In the genomic region with DNA sequence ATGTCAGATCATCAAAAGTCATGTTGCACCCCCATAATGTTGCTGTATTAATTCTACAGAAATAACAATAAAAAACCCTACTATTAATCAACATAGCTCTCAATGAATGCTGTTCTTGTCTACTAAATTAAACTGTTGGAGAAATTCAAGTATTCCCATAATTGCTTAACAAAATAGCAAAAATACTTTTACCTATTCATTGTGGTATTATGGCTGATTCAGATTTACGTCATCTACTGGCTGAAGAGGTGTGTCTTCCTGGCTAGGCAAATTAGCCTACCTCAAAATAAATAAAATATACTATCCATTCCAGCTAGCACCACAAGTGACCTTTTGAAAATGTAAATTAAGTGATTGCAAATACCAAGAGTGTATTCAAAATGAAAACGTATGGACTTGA, we compare ENCODE assay signal across 33 cellular contexts.
"Had no signal": no experiment of that assay in that cellular context is flagged by ENCODE, and none has a peak within 500 bp of the region (broad histone marks: within the 10 kb centered on the region; RNA-seq: fewer than 3 reads in every experiment).

No MANE protein-coding gene starts in this region.

- H3K9me3 Mint-ChIP-seq: activated CD4-positive, alpha-beta memory T cell treated with anti-CD3 and anti-CD28 coated beads for 36 hours; activated CD4-positive, alpha-beta T cell treated with anti-CD3 and anti-CD28 coated beads, Interleukin-2, amount 10 ng/mL, durations not matched to agents 24 days and 14 days; memory B cell; neural crest cell; stimulated activated memory B cell treated with anti-CD40 and anti-IgM and Interleukin-4, amounts not matched to agents 10 μg/mL and 1 μg/mL and 100 μg/mL, for 72 hours; stimulated activated naive CD8-positive, alpha-beta T cell treated with anti-CD3 and anti-CD28 coated beads, Interleukin-15, amount 100 ng/mL, for 72 hours; T-helper 1 cell treated with Interleukin-12 subunit alpha and Interleukin-12 subunit beta and Interleukin-4 antibody, amounts not matched to agents 30 μg/mL and 1 μg/mL, for 36 hours; type B pancreatic cell had no signal

- H3K4me3 ChIP-seq: pancreas, psoas muscle, right atrium auricular region, smooth muscle cell, vagina had no signal

- H3K4me1 Mint-ChIP-seq: activated CD4-positive, alpha-beta T cell treated with anti-CD3 and anti-CD28 coated beads, Interleukin-2, amount 10 ng/mL, durations not matched to agents 24 days and 14 days; memory B cell; naive thymus-derived CD4-positive, alpha-beta T cell; stimulated activated memory B cell treated with anti-CD40 and anti-IgM and Interleukin-4, amounts not matched to agents 10 μg/mL and 1 μg/mL and 100 μg/mL, for 72 hours; stimulated activated naive CD8-positive, alpha-beta T cell treated with anti-CD3 and anti-CD28 coated beads, Interleukin-15, amount 100 ng/mL, for 72 hours had no signal

- H3K27ac Mint-ChIP-seq: activated CD4-positive, alpha-beta memory T cell treated with anti-CD3 and anti-CD28 coated beads for 36 hours; activated CD4-positive, alpha-beta T cell treated with anti-CD3 and anti-CD28 coated beads, Interleukin-2, amount 10 ng/mL, durations not matched to agents 24 days and 14 days; memory B cell; naive thymus-derived CD4-positive, alpha-beta T cell; stimulated activated memory B cell treated with anti-CD40 and anti-IgM and Interleukin-4, amounts not matched to agents 10 μg/mL and 1 μg/mL and 100 μg/mL, for 72 hours; stimulated activated naive CD8-positive, alpha-beta T cell treated with anti-CD3 and anti-CD28 coated beads, Interleukin-15, amount 100 ng/mL, for 72 hours; T-helper 1 cell treated with Interleukin-12 subunit alpha and Interleukin-12 subunit beta and Interleukin-4 antibody, amounts not matched to agents 30 μg/mL and 1 μg/mL, for 36 hours; type B pancreatic cell had no signal

- H3K4me2 ChIP-seq: smooth muscle cell had no signal

- DNase-seq: activated CD4-positive, alpha-beta memory T cell treated with anti-CD3 and anti-CD28 coated beads for 36 hours; activated CD4-positive, alpha-beta T cell treated with anti-CD3 and anti-CD28 coated beads, Interleukin-2, amount 10 ng/mL, durations not matched to agents 24 days and 14 days; activated CD4-positive, CD25-positive, alpha-beta regulatory T cell treated with anti-CD3 and anti-CD28 coated beads, Interleukin-2, amount 50 U/mL, for 72 hours; activated CD8-positive, alpha-beta memory T cell treated with anti-CD3 and anti-CD28 coated beads, Interleukin-2, amount 50 U/mL, for 4 hours; activated gamma-delta T cell; activated naive CD4-positive, alpha-beta T cell treated with anti-CD3 and anti-CD28 coated beads, Interleukin-2, amount 50 U/mL, for 16 hours; activated T-cell treated with anti-CD3 and anti-CD28 coated beads, Interleukin-2, amount 50 U/mL, for 1 hour; amygdala; dermis blood vessel endothelial cell; effector CD4-positive, alpha-beta T cell; head of caudate nucleus; hippocampal formation; kidney; left colon; midbrain; naive thymus-derived CD4-positive, alpha-beta T cell; nucleus accumbens; psoas muscle; stimulated activated CD4-positive, alpha-beta T cell treated with anti-CD3 and anti-CD28 coated beads, Interleukin-1b, Interleukin-23, amount 100 ng/mL, for 48 hours; stimulated activated CD4-positive, alpha-beta T cell treated with anti-CD3 and anti-CD28 coated beads, Interleukin-4, amount 100 ng/mL, for 4 hours; stimulated activated CD8-positive, alpha-beta memory T cell treated with anti-CD3 and anti-CD28 coated beads, Interleukin-4, amount 100 ng/mL, for 48 hours; stimulated activated naive CD8-positive, alpha-beta T cell treated with anti-CD3 and anti-CD28 coated beads, Interleukin-15, amount 100 ng/mL, for 72 hours; substantia nigra; T-helper 9 cell had no signal

- H3K27me3 ChIP-seq: pancreas, right atrium auricular region, vagina had no signal

- H3K9me3 ChIP-seq: pancreas, psoas muscle, right atrium auricular region, vagina had no signal

- H3K4me3 Mint-ChIP-seq: activated CD4-positive, alpha-beta memory T cell treated with anti-CD3 and anti-CD28 coated beads for 36 hours; activated CD4-positive, alpha-beta T cell treated with anti-CD3 and anti-CD28 coated beads, Interleukin-2, amount 10 ng/mL, durations not matched to agents 24 days and 14 days; memory B cell; naive thymus-derived CD4-positive, alpha-beta T cell; neural crest cell; stimulated activated memory B cell treated with anti-CD40 and anti-IgM and Interleukin-4, amounts not matched to agents 10 μg/mL and 1 μg/mL and 100 μg/mL, for 72 hours; stimulated activated naive CD8-positive, alpha-beta T cell treated with anti-CD3 and anti-CD28 coated beads, Interleukin-15, amount 100 ng/mL, for 72 hours; T-helper 1 cell treated with Interleukin-12 subunit alpha and Interleukin-12 subunit beta and Interleukin-4 antibody, amounts not matched to agents 30 μg/mL and 1 μg/mL, for 36 hours; type B pancreatic cell had no signal

- H3K4me1 ChIP-seq: psoas muscle, right atrium auricular region, vagina had no signal

- ATAC-seq: naive thymus-derived CD4-positive, alpha-beta T cell; psoas muscle; stimulated activated memory B cell treated with anti-CD40 and anti-IgM and Interleukin-4, amounts not matched to agents 10 μg/mL and 1 μg/mL and 100 μg/mL, for 72 hours; stimulated activated naive CD8-positive, alpha-beta T cell treated with anti-CD3 and anti-CD28 coated beads, Interleukin-15, amount 100 ng/mL, for 72 hours had no signal

- H3K27me3 Mint-ChIP-seq: activated CD4-positive, alpha-beta memory T cell treated with anti-CD3 and anti-CD28 coated beads for 36 hours; activated CD4-positive, alpha-beta T cell treated with anti-CD3 and anti-CD28 coated beads, Interleukin-2, amount 10 ng/mL, durations not matched to agents 24 days and 14 days; stimulated activated memory B cell treated with anti-CD40 and anti-IgM and Interleukin-4, amounts not matched to agents 10 μg/mL and 1 μg/mL and 100 μg/mL, for 72 hours; stimulated activated naive CD8-positive, alpha-beta T cell treated with anti-CD3 and anti-CD28 coated beads, Interleukin-15, amount 100 ng/mL, for 72 hours; type B pancreatic cell had no signal

- H3K36me3 Mint-ChIP-seq: activated CD4-positive, alpha-beta memory T cell treated with anti-CD3 and anti-CD28 coated beads for 36 hours; memory B cell; naive thymus-derived CD4-positive, alpha-beta T cell; stimulated activated memory B cell treated with anti-CD40 and anti-IgM and Interleukin-4, amounts not matched to agents 10 μg/mL and 1 μg/mL and 100 μg/mL, for 72 hours; type B pancreatic cell had no signal

- H3K36me3 ChIP-seq: pancreas, right atrium auricular region, vagina had no signal

- H3K27ac ChIP-seq: psoas muscle, right atrium auricular region, vagina had no signal
